21 cellular contexts compared by ENCODE assay signal in genomic region chr2:60586081-60586480, GRCh38. TPM values are rescaled to one million over a fixed set of nuclear protein-coding genes. Genes with fewer than 3 reads are reported as not detected.
"Had no signal": no experiment of that assay in that cellular context is flagged by ENCODE, and none has a peak within 500 bp of the region (broad histone marks: within the 10 kb centered on the region; RNA-seq: fewer than 3 reads in every experiment).

No MANE protein-coding gene starts in this region.

- H3K27ac ChIP-seq: body of pancreas, sigmoid colon, transverse colon, vagina, VCaP had no signal

- DNase-seq: activated CD4-positive, alpha-beta memory T cell treated with anti-CD3 and anti-CD28 coated beads, Interleukin-2, amount 10 ng/mL, durations not matched to agents 7 days and 5 days; activated CD4-positive, alpha-beta T cell treated with anti-CD3 and anti-CD28 coated beads, Interleukin-2, amount 10 ng/mL, durations not matched to agents 24 days and 14 days; activated effector memory CD4-positive, alpha-beta T cell treated with Interleukin-2 at 50 U/mL for 16 hours; activated naive CD4-positive, alpha-beta T cell treated with anti-CD3 and anti-CD28 coated beads for 36 hours; activated T-cell treated with anti-CD3 and anti-CD28 coated beads, Interleukin-2, amount 50 U/mL, for 72 hours; central memory CD4-positive, alpha-beta T cell; dermis blood vessel endothelial cell; effector CD8-positive, alpha-beta T cell; kidney; naive thymus-derived CD4-positive, alpha-beta T cell; posterior cingulate gyrus; sigmoid colon; stimulated activated CD4-positive, alpha-beta T cell treated with anti-CD3 and anti-CD28 coated beads, Interleukin-15, amount 100 ng/mL, for 24 hours; transverse colon had no signal

- H3K9me3 ChIP-seq: body of pancreas, sigmoid colon, transverse colon, vagina had no signal

- H3K4me3 ChIP-seq: body of pancreas, lung, sigmoid colon, smooth muscle cell, transverse colon, vagina had no signal

- H3K36me3 ChIP-seq: sigmoid colon, transverse colon, vagina had no signal

- ATAC-seq: activated CD4-positive, CD25-positive, alpha-beta regulatory T cell treated with anti-CD3 and anti-CD28 coated beads, Interleukin-2, amount 50 U/mL, for 24 hours; activated T-cell treated with anti-CD3 and anti-CD28 coated beads, Interleukin-2, amount 50 U/mL, for 72 hours; body of pancreas; naive thymus-derived CD4-positive, alpha-beta T cell; stimulated activated memory B cell treated with anti-CD40 and anti-IgM and Interleukin-4, amounts not matched to agents 10 μg/mL and 1 μg/mL and 100 μg/mL, for 72 hours had no signal

- H3K4me2 ChIP-seq: smooth muscle cell had no signal

- H3K27me3 ChIP-seq: body of pancreas, sigmoid colon, vagina had no signal

RNA-seq across cellular contexts. Expression of gene BCL11A, which starts 32.6 kb away (rescaled TPM):
- total RNA-seq: activated CD4-positive, alpha-beta memory T cell treated with anti-CD3 and anti-CD28 coated beads, Interleukin-2, amount 10 ng/mL, durations not matched to agents 7 days and 5 days; activated CD4-positive, alpha-beta T cell treated with anti-CD3 and anti-CD28 coated beads, Interleukin-2, amount 10 ng/mL, durations not matched to agents 24 days and 14 days had no signal
